In the genomic region with DNA sequence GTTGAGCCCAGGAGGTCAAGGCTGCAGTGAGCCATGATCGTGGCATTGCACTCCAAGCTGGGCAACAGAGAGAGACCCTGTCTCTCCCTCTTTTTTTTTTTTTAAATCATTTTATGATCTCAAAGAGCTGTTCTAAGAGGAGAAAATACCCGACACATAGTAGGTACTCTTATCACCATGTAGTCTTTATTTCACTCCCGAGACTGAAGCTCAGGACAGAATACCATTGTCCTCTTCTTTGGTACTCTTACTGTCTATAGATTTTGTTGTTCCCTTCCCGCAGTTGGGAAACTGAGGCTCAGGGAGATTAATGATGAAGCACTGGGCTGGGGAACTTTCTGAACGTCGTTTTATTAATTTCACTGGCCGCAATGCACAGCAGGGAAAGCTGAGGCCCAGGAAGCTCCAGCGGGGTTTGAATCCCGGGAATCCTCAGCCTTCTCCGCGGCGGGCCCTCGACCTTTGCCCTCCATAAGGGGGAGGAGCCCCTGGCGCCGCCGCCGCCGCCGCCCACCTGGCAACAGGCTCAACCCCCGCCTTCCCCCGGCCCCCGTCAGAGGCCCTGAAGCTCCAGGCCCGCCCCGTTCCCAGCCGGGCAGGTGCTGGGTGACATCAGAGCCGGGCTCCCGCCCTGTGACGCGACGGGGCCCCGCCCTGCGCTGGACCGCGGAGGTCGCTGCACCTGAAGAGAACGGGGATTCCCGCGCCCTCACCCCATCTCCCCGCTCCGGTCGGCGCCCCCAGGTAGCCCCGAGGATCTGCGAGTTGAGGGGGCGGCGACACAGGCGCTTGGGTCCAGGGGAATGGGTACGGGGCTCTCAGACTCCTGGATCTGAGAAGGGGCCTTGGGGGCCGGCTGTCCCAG, we compare ENCODE assay signal across 9 cellular contexts. TPM values are rescaled to one million over a fixed set of nuclear protein-coding genes. Genes with fewer than 3 reads are reported as not detected.
DNase-seq lines count a peak whose midpoint lies in the region; ATAC-seq, FAIRE-seq and TF ChIP-seq lines count a peak whose summit lies in the region.
"Had no signal": no experiment of that assay in that cellular context is flagged by ENCODE, and none has a peak within 500 bp of the region (broad histone marks: within the 10 kb centered on the region; RNA-seq: fewer than 3 reads in every experiment).

No MANE protein-coding gene starts in this region.

- peaks cover 55% of the 10 kb centered on the region for H3K27me3 Mint-ChIP-seq in activated T-cell treated with anti-CD3 and anti-CD28 coated beads, Interleukin-2, amount 50 U/mL, for 72 hours (ENCODE audit: low read depth)
- peaks cover 59% of the 10 kb centered on the region for H3K27me3 Mint-ChIP-seq in activated T-cell treated with anti-CD3 and anti-CD28 coated beads, Interleukin-2, amount 50 U/mL, for 24 hours

- H3K4me1 Mint-ChIP-seq in activated T-cell treated with anti-CD3 and anti-CD28 coated beads, Interleukin-2, amount 50 U/mL, for 72 hours (ENCODE audit: low read depth): peaks cover 4% of the 10 kb centered on the region
- H3K4me1 Mint-ChIP-seq in activated T-cell treated with anti-CD3 and anti-CD28 coated beads, Interleukin-2, amount 50 U/mL, for 24 hours (ENCODE audit: low read depth): peaks cover 6% of the 10 kb centered on the region

- no peaks in the 10 kb centered on the region for H3K9me1 ChIP-seq in K562 (ENCODE audit: control insufficient read depth, insufficient read depth, low read length)

- H3K27ac ChIP-seq in K562 (ENCODE audit: extremely low read depth, low read depth, low read length) (no peak overlapping the region), left lung (peak overlapping the region; percentile 80 to 81), thyroid gland (peak overlapping the region; percentile 78 to 92 (median 80))
- H3K27ac ChIP-seq: BLaER1 had no signal

- H3K27ac Mint-ChIP-seq in activated T-cell treated with anti-CD3 and anti-CD28 coated beads, Interleukin-2, amount 50 U/mL, for 72 hours: no peak overlapping the region
- no peak overlapping the region for H3K27ac Mint-ChIP-seq in activated T-cell treated with anti-CD3 and anti-CD28 coated beads, Interleukin-2, amount 50 U/mL, for 24 hours

- H3K9ac ChIP-seq in K562 (ENCODE audit: insufficient read depth in 1 of 2, low read depth in 2 of 2, low read length in 2 of 2): no peak overlapping the region
- H3K9ac ChIP-seq: BLaER1 had no signal

- no peak for TF ChIP-seq EP300 in K562 (IDR thresholded peaks at IDR 0.05; ENCODE audit: low read length)

- peaks cover 0 to 1% of the 10 kb centered on the region in 2 donors for H3K9me3 Mint-ChIP-seq in activated T-cell treated with anti-CD3 and anti-CD28 coated beads, Interleukin-2, amount 50 U/mL, for 72 hours
- H3K9me3 Mint-ChIP-seq in activated T-cell treated with anti-CD3 and anti-CD28 coated beads, Interleukin-2, amount 50 U/mL, for 24 hours: no peaks in the 10 kb centered on the region

- TF ChIP-seq POLR2A in K562 (conservative IDR thresholded peaks at IDR 0.05) (no peak), thyroid gland (IDR thresholded peaks at IDR 0.05) (peak; percentile 85 to 88)

- no peak for FAIRE-seq in K562 (lab: Jason Lieb, UNC)

- peak in 1 of 2 donors; percentile 43 for ATAC-seq in activated T-cell treated with anti-CD3 and anti-CD28 coated beads, Interleukin-2, amount 50 U/mL, for 72 hours (replicated peaks in 1 of 2)
- ATAC-seq in K562 (peak; percentile 73), left lung (peak; percentile 86), GM19324 (IDR thresholded peaks at IDR 0.05; ENCODE audit: low FRiP score, unreplicated experiment) (no peak), GM18909 (IDR thresholded peaks at IDR 0.05; ENCODE audit: poor library complexity, unreplicated experiment) (no peak)

- no TSS peak for BruUV-seq in K562 (replicated peaks; lab: Mats Ljungman, UMichigan)

- in situ Hi-C loops in K562 (cut with MboI): no loop called here

- H3K36me3 Mint-ChIP-seq in activated T-cell treated with anti-CD3 and anti-CD28 coated beads, Interleukin-2, amount 50 U/mL, for 72 hours (ENCODE audit: insufficient read depth in 2 of 2): peaks cover 0 to 4% of the 10 kb centered on the region in 2 donors
- no peaks in the 10 kb centered on the region for H3K36me3 Mint-ChIP-seq in activated T-cell treated with anti-CD3 and anti-CD28 coated beads, Interleukin-2, amount 50 U/mL, for 24 hours (ENCODE audit: low read depth)

- no peak overlapping the region for H3K4me2 ChIP-seq in K562 (ENCODE audit: insufficient read depth, low read length)
- H3K4me2 ChIP-seq: BLaER1 had no signal

- H4K20me1 ChIP-seq in K562 (replicated peaks; ENCODE audit: control insufficient read depth, insufficient read depth, low read length): no peaks in the 10 kb centered on the region; the same call in 1 of the 2 replicates
- H4K20me1 ChIP-seq: BLaER1 had no signal

- CTCF ChIA-PET in K562 (lab: Yijun Ruan, JAX; ENCODE audit: low intra/inter-chr PET ratio): no interaction called here

- POLR2A ChIA-PET in K562 (lab: Yijun Ruan, JAX): no interaction called here

- peaks cover 0 to 18% of the 10 kb centered on the region in 2 experiments; a peak in 2 of 5 replicates for H3K4me1 ChIP-seq in K562 (replicated peaks in 1 of 2; ENCODE audit: control insufficient read depth in 2 of 2, insufficient read depth in 2 of 2, low read length in 2 of 2)
- no peaks in the 10 kb centered on the region for H3K4me1 ChIP-seq in left lung
- peaks cover 9 to 34% of the 10 kb centered on the region in 2 donors for H3K4me1 ChIP-seq in thyroid gland
- H3K4me1 ChIP-seq: BLaER1 had no signal

- peak; percentile 7 to 8 for DNase-seq in activated T-cell treated with anti-CD3 and anti-CD28 coated beads, Interleukin-2, amount 50 U/mL, for 72 hours
- no peak for DNase-seq in activated T-cell treated with anti-CD3 and anti-CD28 coated beads, Interleukin-2, amount 50 U/mL, for 24 hours
- DNase-seq in K562 (ENCODE audit: extremely low read depth in 1 of 4, low spot score in 3 of 4): peak in 3 of 4 experiments; percentile 42 to 84 (median 81)
- peak; percentile 83 to 92 for DNase-seq in left lung
- DNase-seq in thyroid gland: peak; percentile 96
- DNase-seq in SKM-1 (lab: John Stamatoyannopoulos, UW; ENCODE audit: unreplicated experiment): no peak

- TF ChIP-seq RAD21 in K562 (CRISPR knock-in tag; conservative IDR thresholded peaks at IDR 0.05 in 1 of 2, IDR thresholded peaks at IDR 0.05 in 1 of 2): no peak

- no peak overlapping the region for H3K4me3 Mint-ChIP-seq in activated T-cell treated with anti-CD3 and anti-CD28 coated beads, Interleukin-2, amount 50 U/mL, for 72 hours
- H3K4me3 Mint-ChIP-seq in activated T-cell treated with anti-CD3 and anti-CD28 coated beads, Interleukin-2, amount 50 U/mL, for 24 hours: no peak overlapping the region

- no peaks in the 10 kb centered on the region for H3K9me3 ChIP-seq in K562 (replicated peaks; ENCODE audit: control insufficient read depth, insufficient read depth, low read depth, low read length)
- H3K9me3 ChIP-seq in left lung: no peaks in the 10 kb centered on the region
- no peaks in the 10 kb centered on the region for H3K9me3 ChIP-seq in thyroid gland

- H3K36me3 ChIP-seq in K562 (ENCODE audit: control insufficient read depth, insufficient read depth, low read length): no peaks in the 10 kb centered on the region
- no peaks in the 10 kb centered on the region for H3K36me3 ChIP-seq in left lung
- no peaks in the 10 kb centered on the region for H3K36me3 ChIP-seq in thyroid gland
- H3K36me3 ChIP-seq: BLaER1 had no signal

- H3K4me3 ChIP-seq in K562 (no peak overlapping the region), left lung (peak overlapping the region; percentile 29 to 39), thyroid gland (replicated peaks in 1 of 3) (peak overlapping the region; percentile 27 to 43 (median 29))
- H3K4me3 ChIP-seq: BLaER1 had no signal

- intact Hi-C loops in K562 (cut with micrococcal nuclease) (no loop called here), left lung (cut with DNase I) (no loop called here), thyroid gland (cut with DNase I) (no loop called here)

- TF ChIP-seq CTCF in K562 (IDR thresholded peaks at IDR 0.05 in 2 of 3, conservative IDR thresholded peaks at IDR 0.05 in 1 of 3; ENCODE audit: insufficient read depth in 2 of 3, low read depth in 1 of 3, low read length in 3 of 3) (no peak), left lung (IDR thresholded peaks at IDR 0.05) (no peak), thyroid gland (IDR thresholded peaks at IDR 0.05) (no peak)

- H3K27me3 ChIP-seq in K562 (ENCODE audit: control insufficient read depth in 2 of 2, insufficient read depth in 2 of 2, low read length in 2 of 2): peaks cover under 1 to 4% of the 10 kb centered on the region in 2 experiments; a peak in 1 of 5 replicates
- peaks cover 14 to 64% of the 10 kb centered on the region in 2 donors for H3K27me3 ChIP-seq in left lung
- no peaks in the 10 kb centered on the region for H3K27me3 ChIP-seq in thyroid gland
- H3K27me3 ChIP-seq: BLaER1 had no signal

- no peaks in the 10 kb centered on the region for H3K79me2 ChIP-seq in K562 (ENCODE audit: control insufficient read depth, insufficient read depth, low read length)

- H2AFZ ChIP-seq in K562 (ENCODE audit: low read depth, low read length): no peak overlapping the region

- 12% methylated on average over 23 of the region's 49 CpGs for WGBS in K562 (ENCODE audit: insufficient coverage, low coverage, missing lambda C conversion rate)
- WGBS in thyroid gland, 2 donors: 16 to 35% methylated on average over 9 to 21 of the region's 49 CpGs

RNA-seq across cellular contexts. Expression of gene MYH14, which starts 1.6 kb away (rescaled TPM):
- not detected for total RNA-seq in activated T-cell treated with anti-CD3 and anti-CD28 coated beads, Interleukin-2, amount 50 U/mL, for 72 hours
- total RNA-seq in K562 (2011; cell fraction: chromatin; rRNA removed; ENCODE audit: low replicate concordance): 0.69 and 0.90 TPM in 2 replicates
- total RNA-seq in K562 (2011; cell fraction: nucleolus; rRNA removed): 0.50 and 1.1 TPM in 2 replicates
- 0.95 and 1.1 TPM in 2 replicates for total RNA-seq in K562 (2011; cell fraction: nucleoplasm; rRNA removed)
- total RNA-seq in K562 (2014; rRNA removed) (0.32 and 0.41 TPM in 2 replicates), K562 (2014; rRNA removed; fragmentation: Illumina TruSeq; extraction: Trizol) (0.04 and 0.06 TPM in 2 replicates), K562 (2015; rRNA removed; fragmentation: Illumina TruSeq; extraction: Trizol) (0.07 and 0.19 TPM in 2 replicates), K562 (2021) (0.74 and 0.86 TPM in 2 replicates), left lung (100 to 1,000 TPM; 101 to 195 TPM), thyroid gland (100 to 1,000 TPM; 130 to 361 (median 183) TPM)
- polyA plus RNA-seq in K562 (2011; rRNA removed) (0.14 and 0.15 TPM in 2 replicates), K562 (2014; fragmentation: Illumina TruSeq; extraction: Trizol) (0.19 and 0.53 TPM in 2 replicates), K562 (2014; fragmentation: Nextera tagmentation; extraction: Ambion mirVana) (not detected), K562 (2014; rRNA removed) (0.23 and 0.40 TPM in 2 replicates)
- polyA plus RNA-seq in K562 (2011; cell fraction: cytosol; rRNA removed): 0.24 TPM in 2 replicates
- 0.14 and 0.43 TPM in 2 replicates for polyA plus RNA-seq in K562 (2011; cell fraction: nucleus; rRNA removed)
- polyA plus RNA-seq in K562 (2012): 0.31 and 0.78 TPM in 2 replicates
- polyA minus RNA-seq in K562 (2011; rRNA and poly(A)+ RNA removed): 0.03 and 0.35 TPM in 2 replicates
- not detected in 2 replicates for polyA minus RNA-seq in K562 (2011; cell fraction: cytosol; rRNA and poly(A)+ RNA removed)
- polyA minus RNA-seq in K562 (2011; cell fraction: nucleus; rRNA and poly(A)+ RNA removed): 0.13 and 0.44 TPM in 2 replicates

RNA-seq across cellular contexts. Expression of gene IZUMO2, which starts 42.0 kb away (rescaled TPM):
- not detected for total RNA-seq in activated T-cell treated with anti-CD3 and anti-CD28 coated beads, Interleukin-2, amount 50 U/mL, for 72 hours
- total RNA-seq in K562 (2011; cell fraction: chromatin; rRNA removed; ENCODE audit: low replicate concordance): not detected in 2 replicates
- total RNA-seq in K562 (2011; cell fraction: nucleolus; rRNA removed): not detected in 2 replicates
- total RNA-seq in K562 (2011; cell fraction: nucleoplasm; rRNA removed): not detected in 2 replicates
- total RNA-seq in K562 (2014; rRNA removed): not detected in 2 replicates
- total RNA-seq in K562 (2014; rRNA removed; fragmentation: Illumina TruSeq; extraction: Trizol): not detected in 2 replicates
- not detected in 2 replicates for total RNA-seq in K562 (2015; rRNA removed; fragmentation: Illumina TruSeq; extraction: Trizol)
- not detected in 2 replicates for total RNA-seq in K562 (2021)
- polyA plus RNA-seq in K562 (2011; rRNA removed): not detected in 2 replicates
- not detected in 2 replicates for polyA plus RNA-seq in K562 (2011; cell fraction: cytosol; rRNA removed)
- not detected in 2 replicates for polyA plus RNA-seq in K562 (2011; cell fraction: nucleus; rRNA removed)
- polyA plus RNA-seq in K562 (2012): not detected in 2 replicates
- not detected in 2 replicates for polyA plus RNA-seq in K562 (2014; fragmentation: Illumina TruSeq; extraction: Trizol)
- not detected for polyA plus RNA-seq in K562 (2014; fragmentation: Nextera tagmentation; extraction: Ambion mirVana)
- polyA plus RNA-seq in K562 (2014; rRNA removed): not detected in 2 replicates
- polyA minus RNA-seq in K562 (2011; rRNA and poly(A)+ RNA removed): not detected in 2 replicates
- not detected in 2 replicates for polyA minus RNA-seq in K562 (2011; cell fraction: cytosol; rRNA and poly(A)+ RNA removed)
- not detected in 2 replicates for polyA minus RNA-seq in K562 (2011; cell fraction: nucleus; rRNA and poly(A)+ RNA removed)
- total RNA-seq in left lung: not detected
- total RNA-seq in thyroid gland: not detected

Comparison
In these comparisons a context has a peak if more than half of its experiments do, and no peak if none do; other contexts are left out.
1. DNase-seq: peak in activated T-cell treated with anti-CD3 and anti-CD28 coated beads, Interleukin-2, amount 50 U/mL, for 72 hours (2 of 2), K562 (3 of 4), left lung (2 of 2) and thyroid gland (2 of 2); none in activated T-cell treated with anti-CD3 and anti-CD28 coated beads, Interleukin-2, amount 50 U/mL, for 24 hours (single experiment) and SKM-1 (single experiment).
2. ATAC-seq: peak in K562 (single experiment) and left lung (single experiment); none in GM19324 (single experiment) and GM18909 (single experiment).
3. RNA of gene MYH14, which starts 1.6 kb away (total RNA-seq): 130 to 361 TPM in thyroid gland and 101 to 195 TPM in left lung; 0.04 to 1.1 TPM in K562 and not detected in activated T-cell treated with anti-CD3 and anti-CD28 coated beads, Interleukin-2, amount 50 U/mL, for 72 hours; every median in the first group is over 10 times any median in the second.